1 cellular context compared by ENCODE assay signal in genomic region chrX:47619486-47620302, GRCh38.
A peak's percentile ranks its signal among the peaks of the same experiment; 100 is the strongest.
TF ChIP-seq lines count a peak whose summit lies in the region.

TSS of gene SYN1 (minus strand) at chrX:47619857. CDS start at chrX:47619728, 129 bp downstream.

TF ChIP-seq in GM23338, 12 proteins besides CTCF, POLR2A, EP300 and RAD21 (continued from another document):
- TF ChIP-seq ETS1 (IDR thresholded peaks at IDR 0.05) (0 out of 2 replicates have a peak, but pooled peaks have one; percentile 16), EZH2 (IDR thresholded peaks at IDR 0.05; ENCODE audit: low read depth, unreplicated experiment) (no peak)
